9 cellular contexts compared by ENCODE assay signal in genomic region chr16:85372627-85373372, GRCh38.
DNase-seq lines count a peak whose midpoint lies in the region; ATAC-seq and TF ChIP-seq lines count a peak whose summit lies in the region.
"Had no signal": no experiment of that assay in that cellular context is flagged by ENCODE, and none has a peak within 500 bp of the region (broad histone marks: within the 10 kb centered on the region; RNA-seq: fewer than 3 reads in every experiment).

No MANE protein-coding gene starts in this region.

- H3K27me3 Mint-ChIP-seq in mesothelial cell of epicardium (ENCODE audit: low read depth): no peaks in the 10 kb centered on the region

- no peaks in the 10 kb centered on the region for H3K9me3 Mint-ChIP-seq in mesothelial cell of epicardium

- H3K36me3 ChIP-seq in aorta (ENCODE audit: control insufficient read depth in 1 of 2, insufficient read depth in 2 of 2, low read length in 1 of 2): no peaks in the 10 kb centered on the region

- H3K27me3 ChIP-seq in aorta (ENCODE audit: control insufficient read depth in 1 of 2, insufficient read depth in 2 of 2, low read length in 1 of 2): no peaks in the 10 kb centered on the region

- no peaks in the 10 kb centered on the region for H3K36me3 Mint-ChIP-seq in mesothelial cell of epicardium

- 62 to 65% methylated on average over 15 of the region's 15 CpGs for WGBS in aorta, 2 donors

- ATAC-seq in aorta (ENCODE audit: low FRiP score): peak; percentile 20
- no peak for ATAC-seq in HG02870 (IDR thresholded peaks at IDR 0.05; ENCODE audit: unreplicated experiment)

- H3K4me1 Mint-ChIP-seq in mesothelial cell of epicardium: peaks cover 24% of the 10 kb centered on the region

- H3K4me3 Mint-ChIP-seq in mesothelial cell of epicardium: no peak overlapping the region

- TF ChIP-seq CTCF in mesothelial cell of epicardium (IDR thresholded peaks at IDR 0.05; ENCODE audit: unreplicated experiment): no peak

- peak overlapping the region in 1 of 2 donors; percentile 46 for H3K27ac ChIP-seq in aorta (ENCODE audit: low read depth in 1 of 2, low read length in 2 of 2)

- no peak overlapping the region for H3K4me3 ChIP-seq in aorta (ENCODE audit: low read length in 2 of 2)

- peak; percentile 54 for DNase-seq in stimulated activated CD4-positive, alpha-beta T cell treated with anti-CD3 and anti-CD28 coated beads, Interleukin-15, amount 100 ng/mL, for 24 hours
- DNase-seq in stimulated activated CD4-positive, alpha-beta T cell treated with anti-CD3 and anti-CD28 coated beads, Interleukin-4, amount 100 ng/mL, for 24 hours: no peak
- DNase-seq in activated CD8-positive, alpha-beta memory T cell treated with anti-CD3 and anti-CD28 coated beads, Interleukin-2, amount 50 U/mL, for 4 hours: peak; percentile 23
- DNase-seq in kidney tubule cell (ENCODE audit: low spot score) (peak; percentile 88), aorta (peak; percentile 83 to 92), mesothelial cell of epicardium (ENCODE audit: low spot score in 2 of 2, unreplicated experiment in 2 of 2) (no peak), iPS-NIHi11 (ENCODE audit: low spot score) (no peak)
- DNase-seq: NCI-H2171 had no signal

- H3K27ac Mint-ChIP-seq in mesothelial cell of epicardium: no peak overlapping the region

- no peaks in the 10 kb centered on the region for H3K9me3 ChIP-seq in aorta (ENCODE audit: control insufficient read depth, low read length)

- intact Hi-C loops in aorta (cut with DNase I): loop anchor here in 1 of 2 donors (5.0 kb wide), 2 partner anchors 50 to 240 kb away; partner anchors contain the start of gene GSE1

- H3K4me1 ChIP-seq in aorta (ENCODE audit: control insufficient read depth in 1 of 2, insufficient read depth in 2 of 2, low read length in 2 of 2): no peaks in the 10 kb centered on the region

Comparison
In these comparisons a context has a peak if more than half of its experiments do, and no peak if none do; other contexts are left out.
1. DNase-seq: peak in stimulated activated CD4-positive, alpha-beta T cell treated with anti-CD3 and anti-CD28 coated beads, Interleukin-15, amount 100 ng/mL, for 24 hours (single experiment), activated CD8-positive, alpha-beta memory T cell treated with anti-CD3 and anti-CD28 coated beads, Interleukin-2, amount 50 U/mL, for 4 hours (single experiment), kidney tubule cell (single experiment) and aorta (2 of 2); none in stimulated activated CD4-positive, alpha-beta T cell treated with anti-CD3 and anti-CD28 coated beads, Interleukin-4, amount 100 ng/mL, for 24 hours (single experiment), mesothelial cell of epicardium (0 of 2) and iPS-NIHi11 (single experiment).